ENCODE assay signal across 24 cellular contexts in genomic region chr16:83967091-83967490, GRCh38. TPM values are rescaled to one million over a fixed set of nuclear protein-coding genes. Genes with fewer than 3 reads are reported as not detected.
DNase-seq lines count a peak whose midpoint lies in the region; ATAC-seq and TF ChIP-seq lines count a peak whose summit lies in the region.
"Had no signal": no experiment of that assay in that cellular context is flagged by ENCODE, and none has a peak within 500 bp of the region (broad histone marks: within the 10 kb centered on the region; RNA-seq: fewer than 3 reads in every experiment).

No MANE protein-coding gene starts in this region.

- H3K4me1 Mint-ChIP-seq in natural killer cell treated with Interleukin-12 subunit alpha and Interleukin-12 subunit beta and Interleukin-15 and Interleukin-18, amount 100 ng/mL, for 72 hours (ENCODE audit: low read depth in 2 of 2) = peaks cover 4 to 5% of the 10 kb centered on the region in 2 donors
- H3K4me1 Mint-ChIP-seq in natural killer cell = peaks cover 0 to 5% of the 10 kb centered on the region in 2 donors
- H3K4me1 Mint-ChIP-seq in brain = peaks cover 26% of the 10 kb centered on the region
- H3K4me1 Mint-ChIP-seq in nephron progenitor cell = peaks cover 11% of the 10 kb centered on the region

- no peaks in the 10 kb centered on the region; the same call in 1 of the 2 replicates for H3K36me3 ChIP-seq in HAP-1 (replicated peaks)

- peak; percentile 29 for DNase-seq in natural killer cell treated with Interleukin-12 subunit alpha and Interleukin-12 subunit beta and Interleukin-15 and Interleukin-18, amount 100 ng/mL, for 72 hours (ENCODE audit: low spot score)
- DNase-seq in natural killer cell = no peak
- no peak for DNase-seq in nephron progenitor cell
- DNase-seq in NCI-H187 treated with DMSO at 0.1 percent for 48 hours (lab: John Stamatoyannopoulos, UW) = no peak
- DNase-seq in HAP-1 (ENCODE audit: low spot score in 2 of 2) = no peak
- no peak for DNase-seq in HEK293T (ENCODE audit: extremely low spot score)
- DNase-seq: AML-193; CD4-positive, alpha-beta memory T cell; COR-L47; DMS153; DND-41; Karpas-422; NCI-H1105; NCI-H1436 treated with DMSO at 0.1 percent for 48 hours; NCI-H2081; NCI-H774; NK-92 treated with Interleukin-12 subunit alpha and Interleukin-12 subunit beta, amount 100 ng/mL, for 24 hours; PC-3 had no signal

- in situ Hi-C loops in HAP-1 (cut with MboI; ENCODE audit: low sequenced_read_pairs) = loop anchor here (10.0 kb wide), 1 partner anchor 518 kb away; no protein-coding TSS in a partner anchor

- no peak for ATAC-seq in natural killer cell treated with Interleukin-12 subunit alpha and Interleukin-12 subunit beta and Interleukin-15 and Interleukin-18, amount 100 ng/mL, for 72 hours
- ATAC-seq in natural killer cell = no peak

- H3K4me3 Mint-ChIP-seq in natural killer cell treated with Interleukin-12 subunit alpha and Interleukin-12 subunit beta and Interleukin-15 and Interleukin-18, amount 100 ng/mL, for 72 hours = no peak overlapping the region
- H3K4me3 Mint-ChIP-seq in natural killer cell (no peak overlapping the region), brain (peak overlapping the region in 3 of 5 experiments; percentile 22 to 47 (median 34)), nephron progenitor cell (peak overlapping the region; percentile 45)

- CTCF ChIA-PET in HEK293T (lab: Yijun Ruan, JAX) = interaction anchor here (2.5 kb wide), 1 partner anchor 99 kb away, joined by 12 read pairs; no protein-coding TSS in a partner anchor

- H3K4me1 ChIP-seq in HAP-1 = no peaks in the 10 kb centered on the region
- H3K4me1 ChIP-seq: A549; BLaER1 treated with 17β-estradiol and CSF1 and Interleukin-3, amounts not matched to agents 10 nM and 100 nM had no signal

- no peaks in the 10 kb centered on the region for H3K27me3 ChIP-seq in HAP-1 (ENCODE audit: low read depth)

- H3K9me3 Mint-ChIP-seq in natural killer cell treated with Interleukin-12 subunit alpha and Interleukin-12 subunit beta and Interleukin-15 and Interleukin-18, amount 100 ng/mL, for 72 hours = no peaks in the 10 kb centered on the region
- no peaks in the 10 kb centered on the region for H3K9me3 Mint-ChIP-seq in natural killer cell
- H3K9me3 Mint-ChIP-seq in brain = no peaks in the 10 kb centered on the region
- H3K9me3 Mint-ChIP-seq in nephron progenitor cell = no peaks in the 10 kb centered on the region

- no peak overlapping the region for H3K4me3 ChIP-seq in HAP-1
- H3K4me3 ChIP-seq: A549; BLaER1 treated with 17β-estradiol and CSF1 and Interleukin-3, amounts not matched to agents 10 nM and 100 nM; SJSA1 had no signal

- no peaks in the 10 kb centered on the region for H3K36me3 Mint-ChIP-seq in natural killer cell treated with Interleukin-12 subunit alpha and Interleukin-12 subunit beta and Interleukin-15 and Interleukin-18, amount 100 ng/mL, for 72 hours
- H3K36me3 Mint-ChIP-seq in natural killer cell = no peaks in the 10 kb centered on the region
- no peaks in the 10 kb centered on the region for H3K36me3 Mint-ChIP-seq in brain
- no peaks in the 10 kb centered on the region for H3K36me3 Mint-ChIP-seq in nephron progenitor cell (ENCODE audit: low read depth)
- H3K36me3 Mint-ChIP-seq: CD4-positive, alpha-beta memory T cell had no signal

- no peaks in the 10 kb centered on the region for H3K9me3 ChIP-seq in HAP-1
- H3K9me3 ChIP-seq: A549; BLaER1 treated with 17β-estradiol and CSF1 and Interleukin-3, amounts not matched to agents 10 nM and 100 nM; SJSA1 had no signal

- no peak for TF ChIP-seq CTCF in natural killer cell (IDR thresholded peaks at IDR 0.05)
- TF ChIP-seq CTCF in brain (conservative IDR thresholded peaks at IDR 0.05) = no peak
- TF ChIP-seq CTCF in nephron progenitor cell (IDR thresholded peaks at IDR 0.05) = no peak

- peaks cover 12 to 19% of the 10 kb centered on the region in 2 donors for H3K27me3 Mint-ChIP-seq in natural killer cell treated with Interleukin-12 subunit alpha and Interleukin-12 subunit beta and Interleukin-15 and Interleukin-18, amount 100 ng/mL, for 72 hours
- H3K27me3 Mint-ChIP-seq in natural killer cell (ENCODE audit: low read depth in 2 of 2) = peaks cover 0 to 14% of the 10 kb centered on the region in 2 donors
- peaks cover 18% of the 10 kb centered on the region for H3K27me3 Mint-ChIP-seq in brain
- H3K27me3 Mint-ChIP-seq in nephron progenitor cell (ENCODE audit: low read depth, poor library complexity) = peaks cover 32% of the 10 kb centered on the region

- intact Hi-C loops in natural killer cell (cut with micrococcal nuclease) = no loop called here

- POLR2A ChIA-PET in HEK293T (lab: Yijun Ruan, JAX) = no interaction called here

- H3K27ac Mint-ChIP-seq in natural killer cell treated with Interleukin-12 subunit alpha and Interleukin-12 subunit beta and Interleukin-15 and Interleukin-18, amount 100 ng/mL, for 72 hours = no peak overlapping the region
- no peak overlapping the region for H3K27ac Mint-ChIP-seq in natural killer cell
- H3K27ac Mint-ChIP-seq in brain = no peak overlapping the region
- H3K27ac Mint-ChIP-seq in nephron progenitor cell = no peak overlapping the region

TF ChIP-seq in HEK293T, 16 proteins besides CTCF, POLR2A, EP300 and RAD21:
- TF ChIP-seq ELF4 (IDR thresholded peaks at IDR 0.05) = no peak
- no peak for TF ChIP-seq NFRKB (IDR thresholded peaks at IDR 0.05)
- TF ChIP-seq LEF1 (IDR thresholded peaks at IDR 0.05; ENCODE audit: borderline replicate concordance) = no peak

RNA-seq across cellular contexts. Expression of gene NECAB2, which starts 1.0 kb away (rescaled TPM):
- not detected for total RNA-seq in natural killer cell treated with Interleukin-12 subunit alpha and Interleukin-12 subunit beta and Interleukin-15 and Interleukin-18, amount 100 ng/mL, for 72 hours
- under 1 TPM in 1 of 3 donors, not detected in 2; 0.75 TPM for total RNA-seq in natural killer cell
- 35.7 TPM for polyA plus RNA-seq in brain (ENCODE audit: insufficient read depth, low read depth, low replicate concordance)
- total RNA-seq: CD4-positive, alpha-beta memory T cell; HT1080; M059J; SJSA1 had no signal
- polyA plus RNA-seq: CD4-positive, alpha-beta memory T cell had no signal

RNA-seq across cellular contexts. Expression of gene OSGIN1, which starts 14.1 kb away (rescaled TPM):
- total RNA-seq in natural killer cell treated with Interleukin-12 subunit alpha and Interleukin-12 subunit beta and Interleukin-15 and Interleukin-18, amount 100 ng/mL, for 72 hours = under 1 TPM in 1 of 2 donors, not detected in 1; 0.38 TPM
- total RNA-seq in natural killer cell = 1 to 10 TPM; 3.9 to 4.1 (median 4.0) TPM
- polyA plus RNA-seq in brain (ENCODE audit: insufficient read depth, low read depth, low replicate concordance) = 2.9 TPM

Comparison
In these comparisons a context has a peak if more than half of its experiments do, and no peak if none do; other contexts are left out.
1. H3K4me3 Mint-ChIP-seq: peak in brain (3 of 5) and nephron progenitor cell (single experiment); none in natural killer cell treated with Interleukin-12 subunit alpha and Interleukin-12 subunit beta and Interleukin-15 and Interleukin-18, amount 100 ng/mL, for 72 hours (single experiment) and natural killer cell (single experiment).